8 cellular contexts compared by ENCODE assay signal in the genomic region with DNA sequence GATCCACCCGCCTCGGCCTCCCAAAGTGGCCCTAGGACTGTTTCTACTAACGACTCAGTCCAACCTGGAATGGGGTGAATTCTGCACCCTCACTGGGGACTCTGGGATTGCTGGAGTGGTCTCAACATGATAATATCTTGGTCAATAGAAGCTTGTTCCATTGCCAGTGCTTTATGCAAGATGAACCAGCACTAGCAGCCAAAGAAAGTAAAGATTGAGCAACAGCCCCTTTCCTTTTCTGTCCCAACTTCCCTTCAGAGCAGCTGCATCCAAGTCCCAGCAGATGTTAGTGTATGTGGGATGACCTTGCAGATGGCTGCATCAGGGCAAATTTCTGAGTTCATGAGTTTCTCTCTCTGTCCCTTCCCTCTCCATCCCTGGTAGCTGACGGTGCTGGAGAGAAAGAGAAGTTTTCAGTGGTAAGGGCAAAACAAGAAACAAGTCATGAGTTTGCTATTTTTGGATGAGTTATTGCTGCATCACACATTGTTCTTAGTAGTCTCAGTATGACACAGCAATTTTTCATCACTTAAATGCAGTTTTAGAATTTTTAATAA.
DNase-seq lines count a peak whose midpoint lies in the region; ATAC-seq lines count a peak whose summit lies in the region.

No MANE protein-coding gene starts in this region.

- in situ Hi-C loops in KBM-7 (cut with MboI; ENCODE audit: low pct_unique_long_range_greater_than_20kb, low sequenced_read_pairs), result loop anchor here (25.0 kb wide), 1 partner anchor 315 kb away; no protein-coding TSS in a partner anchor

- no peak for ATAC-seq in HG03159 (IDR thresholded peaks at IDR 0.05; ENCODE audit: unreplicated experiment)

- peak; percentile 50 for DNase-seq in GM04504 (ENCODE audit: low read depth)
- peak; percentile 60 for DNase-seq in KBM-7
- peak; percentile 49 for DNase-seq in dedifferentiated amniotic fluid mesenchymal stem cell (ENCODE audit: extremely low spot score)
- peak; percentile 10 for DNase-seq in non-pigmented ciliary epithelial cell (ENCODE audit: low read depth)
- no peak for DNase-seq in NCI-H226
- DNase-seq in hepatic stellate cell (ENCODE audit: low spot score), result no peak
- no peak for DNase-seq in activated CD8-positive, alpha-beta memory T cell treated with anti-CD3 and anti-CD28 coated beads for 24 hours

Comparison
In these comparisons a context has a peak if more than half of its experiments do, and no peak if none do; other contexts are left out.
1. DNase-seq: peak in GM04504 (single experiment), KBM-7 (single experiment), dedifferentiated amniotic fluid mesenchymal stem cell (single experiment) and non-pigmented ciliary epithelial cell (single experiment); none in NCI-H226 (single experiment), hepatic stellate cell (single experiment) and activated CD8-positive, alpha-beta memory T cell treated with anti-CD3 and anti-CD28 coated beads for 24 hours (single experiment).